Comparison of ENCODE assay signal across 1 cellular context in the genomic region with DNA sequence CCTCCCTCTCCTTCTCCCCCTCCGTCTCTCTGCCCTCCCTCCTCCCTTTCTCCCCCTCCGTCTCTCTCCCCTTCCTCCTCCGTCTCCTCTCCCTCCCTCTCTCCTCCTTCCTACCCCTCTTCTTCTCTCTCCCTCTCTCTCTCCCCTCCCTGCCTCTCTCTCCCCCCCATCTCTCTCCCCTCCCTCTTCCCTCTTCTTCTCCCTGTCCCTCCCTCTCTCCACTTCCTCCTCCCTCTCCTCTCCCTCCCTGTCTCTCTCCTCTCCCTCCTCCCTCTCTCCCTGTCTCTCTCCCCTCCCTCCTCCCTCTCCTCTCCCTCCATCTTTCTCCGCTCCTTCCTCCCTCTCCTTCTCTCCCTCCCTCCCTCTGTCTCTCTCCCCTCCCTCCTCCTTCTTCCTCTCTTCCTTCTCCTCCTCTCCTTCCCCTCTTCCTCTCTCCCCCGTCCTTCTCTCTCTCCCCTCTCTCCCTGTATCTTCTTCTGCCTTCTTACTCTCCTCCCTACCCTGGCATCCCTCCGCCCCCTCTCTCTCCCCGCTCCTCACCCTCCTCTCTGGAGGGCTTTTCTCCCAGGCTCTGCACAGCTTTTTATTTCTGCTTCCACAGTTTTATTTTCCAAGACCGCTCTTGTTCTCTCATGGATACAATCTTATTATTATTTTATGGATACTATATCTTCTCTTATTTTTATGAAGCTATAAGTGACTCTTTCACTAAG.
TF ChIP-seq lines count a peak whose summit lies in the region.

No MANE protein-coding gene starts in this region.

TF ChIP-seq in HEK293, 187 proteins besides CTCF, POLR2A, EP300 and RAD21 (continued from another document):
- TF ChIP-seq, protein P1, sequence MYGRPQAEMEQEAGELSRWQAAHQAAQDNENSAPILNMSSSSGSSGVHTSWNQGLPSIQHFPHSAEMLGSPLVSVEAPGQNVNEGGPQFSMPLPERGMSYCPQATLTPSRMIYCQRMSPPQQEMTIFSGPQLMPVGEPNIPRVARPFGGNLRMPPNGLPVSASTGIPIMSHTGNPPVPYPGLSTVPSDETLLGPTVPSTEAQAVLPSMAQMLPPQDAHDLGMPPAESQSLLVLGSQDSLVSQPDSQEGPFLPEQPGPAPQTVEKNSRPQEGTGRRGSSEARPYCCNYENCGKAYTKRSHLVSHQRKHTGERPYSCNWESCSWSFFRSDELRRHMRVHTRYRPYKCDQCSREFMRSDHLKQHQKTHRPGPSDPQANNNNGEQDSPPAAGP (tag by site-specific recombination; IDR thresholded peaks at IDR 0.05) = peak; percentile 63; the same call in 1 of the 2 replicates
- TF ChIP-seq ZNF248 (tag by site-specific recombination; IDR thresholded peaks at IDR 0.05) (no peak), ZEB2 (tag by site-specific recombination; IDR thresholded peaks at IDR 0.05) (no peak), KLF9 (tag by site-specific recombination; IDR thresholded peaks at IDR 0.05; ENCODE audit: low read depth) (no peak), ZNF654 (tag by site-specific recombination; IDR thresholded peaks at IDR 0.05; ENCODE audit: low read depth) (no peak), ZNF76 (tag by site-specific recombination; IDR thresholded peaks at IDR 0.05; ENCODE audit: borderline replicate concordance, low read depth) (no peak), YY1 (tag by site-specific recombination; IDR thresholded peaks at IDR 0.05) (no peak), ZNF169 (tag by site-specific recombination; IDR thresholded peaks at IDR 0.05) (0 out of 2 replicates have a peak, but pooled peaks have one; percentile 39)
